8 cellular contexts compared by ENCODE assay signal in the genomic region with DNA sequence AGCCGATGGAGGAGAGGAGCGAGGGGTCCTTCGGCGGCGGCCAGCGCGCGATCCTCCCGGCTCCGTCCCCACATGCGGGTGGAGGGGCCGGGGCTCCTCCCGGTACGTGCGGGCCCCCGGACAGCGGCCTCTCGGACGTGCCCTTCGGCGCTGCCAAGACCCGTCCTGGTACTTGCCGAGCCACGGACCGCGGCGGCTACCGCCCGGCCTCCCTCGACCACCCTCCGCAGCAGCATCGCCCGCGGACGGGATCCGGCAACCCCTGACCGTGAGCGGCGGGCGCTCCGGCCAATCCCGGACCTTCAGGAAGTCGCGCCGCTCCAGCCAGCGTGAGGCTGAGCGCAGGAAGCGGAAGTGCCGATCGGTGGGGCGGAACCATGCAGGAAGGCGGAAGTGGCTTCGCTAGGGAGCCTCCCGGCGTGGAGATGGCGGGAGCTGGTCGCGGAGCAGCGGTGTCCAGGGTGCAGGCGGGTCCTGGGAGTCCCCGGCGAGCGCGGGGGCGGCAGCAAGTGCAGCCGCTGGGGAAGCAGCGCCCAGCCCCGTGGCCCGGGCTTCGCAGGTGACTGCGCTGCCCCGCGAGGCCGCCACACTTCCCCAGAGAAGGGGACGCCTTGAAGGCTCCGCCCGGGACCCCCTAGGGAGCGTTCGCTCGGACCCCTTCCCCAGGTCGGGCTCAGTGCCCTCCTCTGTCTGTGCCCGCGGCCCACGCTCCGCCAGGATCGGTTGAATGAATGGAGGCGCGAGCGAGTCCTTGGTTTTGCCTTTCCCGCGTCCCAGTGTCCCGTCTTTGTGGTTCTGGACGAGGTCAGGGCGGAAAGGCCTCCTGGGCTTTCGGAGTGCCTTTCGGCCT. TPM values are rescaled to one million over a fixed set of nuclear protein-coding genes. Genes with fewer than 3 reads are reported as not detected.
DNase-seq lines count a peak whose midpoint lies in the region; ATAC-seq and TF ChIP-seq lines count a peak whose summit lies in the region.

A gene with protein sequence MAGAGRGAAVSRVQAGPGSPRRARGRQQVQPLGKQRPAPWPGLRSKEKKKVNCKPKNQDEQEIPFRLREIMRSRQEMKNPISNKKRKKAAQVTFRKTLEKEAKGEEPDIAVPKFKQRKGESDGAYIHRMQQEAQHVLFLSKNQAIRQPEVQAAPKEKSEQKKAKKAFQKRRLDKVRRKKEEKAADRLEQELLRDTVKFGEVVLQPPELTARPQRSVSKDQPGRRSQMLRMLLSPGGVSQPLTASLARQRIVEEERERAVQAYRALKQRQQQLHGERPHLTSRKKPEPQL (plus strand): TSS at position 396 of the 850 bp plus-strand sequence. CDS start 30 bp downstream, at position 426.
A gene (minus strand): TSS at position 264 of the 850 bp plus-strand sequence. CDS start 28 bp downstream, at position 236.

- peaks cover 67% of the 10 kb centered on the region for H3K79me2 ChIP-seq in SK-N-SH (ENCODE audit: insufficient read depth)

- ATAC-seq in HG02588 (IDR thresholded peaks at IDR 0.05; ENCODE audit: unreplicated experiment) = peak; percentile 82

- H3K27me3 ChIP-seq in SK-N-SH (ENCODE audit: insufficient read depth) = no peaks in the 10 kb centered on the region
- no peaks in the 10 kb centered on the region for H3K27me3 ChIP-seq in suprapubic skin

- H4K20me1 ChIP-seq in SK-N-SH (ENCODE audit: insufficient read depth) = no peaks in the 10 kb centered on the region

- peak within 1 kb of the TSS; percentile 92 for H3K4me2 ChIP-seq in SK-N-SH

- H3K36me3 ChIP-seq in SK-N-SH (replicated peaks in 1 of 2; ENCODE audit: control insufficient read depth in 1 of 2, insufficient read depth in 2 of 2, low read length in 1 of 2) (peaks cover 28 to 40% of the 10 kb centered on the region in 2 experiments), suprapubic skin (peaks cover 28% of the 10 kb centered on the region)

- no peak for TF ChIP-seq RAD21 in SK-N-SH (IDR thresholded peaks at IDR 0.05; ENCODE audit: low read length)

- CTCF ChIA-PET in SK-N-SH (lab: Yijun Ruan, JAX) = interaction anchor here (0.6 to 2.9 kb wide), 5 partner anchors 9 to 540 kb away, joined by 3 to 12 read pairs (median 6); a partner anchor contains a TSS

- 1% methylated on average over 54 of the region's 96 CpGs for WGBS in SK-N-SH (ENCODE audit: low lambda C conversion rate)
- 0% methylated on average over 33 of the region's 96 CpGs for WGBS in suprapubic skin

- no peaks in the 10 kb centered on the region for H3K9me3 ChIP-seq in SK-N-SH
- no peaks in the 10 kb centered on the region for H3K9me3 ChIP-seq in suprapubic skin

- H3K4me1 ChIP-seq in SK-N-SH (ENCODE audit: control insufficient read depth in 1 of 2, insufficient read depth in 2 of 2, low read depth in 1 of 2, low read length in 1 of 2) = peaks cover 18 to 22% of the 10 kb centered on the region in 2 experiments; a peak in 3 of 4 replicates
- H3K4me1 ChIP-seq in suprapubic skin = peaks cover 48% of the 10 kb centered on the region

- no peak for TF ChIP-seq CTCF in SK-N-SH (IDR thresholded peaks at IDR 0.05)
- TF ChIP-seq CTCF in suprapubic skin (IDR thresholded peaks at IDR 0.05) = no peak

- TF ChIP-seq EP300 in SK-N-SH (IDR thresholded peaks at IDR 0.05; ENCODE audit: borderline replicate concordance in 1 of 2, low read depth in 1 of 2, low read length in 1 of 2) = no peak
- TF ChIP-seq EP300 in suprapubic skin (IDR thresholded peaks at IDR 0.05) = no peak

- peak within 1 kb of the TSS; percentile 96 for H3K9ac ChIP-seq in SK-N-SH

- H3K9me2 ChIP-seq in SK-N-SH = no peaks in the 10 kb centered on the region

- H3K27ac ChIP-seq in SK-N-SH (ENCODE audit: low read depth in 2 of 2, low read length in 1 of 2) (peak within 1 kb of the TSS; percentile 71 to 80), suprapubic skin (peak within 1 kb of the TSS; percentile 94)

- POLR2A ChIA-PET in SK-N-SH (lab: Yijun Ruan, JAX) = interaction anchor here (0.6 to 2.3 kb wide), 10 partner anchors 9 to 225 kb away, joined by 3 to 7 read pairs (median 4); a partner anchor contains a TSS

- H3K4me3 ChIP-seq in GM08714 (ENCODE audit: low read length) (peak within 1 kb of the TSS; percentile 85), SK-N-SH (ENCODE audit: low read depth in 2 of 2, low read length in 1 of 2) (peak within 1 kb of the TSS; percentile 74 to 96), suprapubic skin (peak within 1 kb of the TSS; percentile 99)

- H3F3A ChIP-seq in SK-N-SH (replicated peaks; ENCODE audit: insufficient read depth) = peaks cover 7% of the 10 kb centered on the region

- DNase-seq in NCI-H1092 (lab: John Stamatoyannopoulos, UW) = peak; percentile 95
- peak; percentile 100 for DNase-seq in SK-N-SH
- DNase-seq in activated naive CD4-positive, alpha-beta T cell treated with anti-CD3 and anti-CD28 coated beads, Interleukin-2, amount 50 U/mL, for 16 hours = peak; percentile 94
- DNase-seq in glomerular endothelial cell (ENCODE audit: extremely low read depth, low read depth, low spot score) = peak; percentile 66
- peak; percentile 93 for DNase-seq in occipital lobe (lab: John Stamatoyannopoulos, UW)
- DNase-seq in suprapubic skin (ENCODE audit: low spot score in 2 of 2) = peak; percentile 97

- peak; percentile 57 to 78 for TF ChIP-seq POLR2A in suprapubic skin (IDR thresholded peaks at IDR 0.05)

- peak within 1 kb of the TSS; percentile 63 for H2AFZ ChIP-seq in SK-N-SH (ENCODE audit: low read depth)

TF ChIP-seq in SK-N-SH, 30 proteins besides CTCF, POLR2A, EP300 and RAD21 (continues in another document):
- TF ChIP-seq, protein P1, sequence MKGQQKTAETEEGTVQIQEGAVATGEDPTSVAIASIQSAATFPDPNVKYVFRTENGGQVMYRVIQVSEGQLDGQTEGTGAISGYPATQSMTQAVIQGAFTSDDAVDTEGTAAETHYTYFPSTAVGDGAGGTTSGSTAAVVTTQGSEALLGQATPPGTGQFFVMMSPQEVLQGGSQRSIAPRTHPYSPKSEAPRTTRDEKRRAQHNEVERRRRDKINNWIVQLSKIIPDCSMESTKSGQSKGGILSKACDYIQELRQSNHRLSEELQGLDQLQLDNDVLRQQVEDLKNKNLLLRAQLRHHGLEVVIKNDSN (IDR thresholded peaks at IDR 0.05; ENCODE audit: borderline replicate concordance, low read depth) = peak; percentile 42; the same call in 1 of the 2 replicates
- TF ChIP-seq, protein P2, sequence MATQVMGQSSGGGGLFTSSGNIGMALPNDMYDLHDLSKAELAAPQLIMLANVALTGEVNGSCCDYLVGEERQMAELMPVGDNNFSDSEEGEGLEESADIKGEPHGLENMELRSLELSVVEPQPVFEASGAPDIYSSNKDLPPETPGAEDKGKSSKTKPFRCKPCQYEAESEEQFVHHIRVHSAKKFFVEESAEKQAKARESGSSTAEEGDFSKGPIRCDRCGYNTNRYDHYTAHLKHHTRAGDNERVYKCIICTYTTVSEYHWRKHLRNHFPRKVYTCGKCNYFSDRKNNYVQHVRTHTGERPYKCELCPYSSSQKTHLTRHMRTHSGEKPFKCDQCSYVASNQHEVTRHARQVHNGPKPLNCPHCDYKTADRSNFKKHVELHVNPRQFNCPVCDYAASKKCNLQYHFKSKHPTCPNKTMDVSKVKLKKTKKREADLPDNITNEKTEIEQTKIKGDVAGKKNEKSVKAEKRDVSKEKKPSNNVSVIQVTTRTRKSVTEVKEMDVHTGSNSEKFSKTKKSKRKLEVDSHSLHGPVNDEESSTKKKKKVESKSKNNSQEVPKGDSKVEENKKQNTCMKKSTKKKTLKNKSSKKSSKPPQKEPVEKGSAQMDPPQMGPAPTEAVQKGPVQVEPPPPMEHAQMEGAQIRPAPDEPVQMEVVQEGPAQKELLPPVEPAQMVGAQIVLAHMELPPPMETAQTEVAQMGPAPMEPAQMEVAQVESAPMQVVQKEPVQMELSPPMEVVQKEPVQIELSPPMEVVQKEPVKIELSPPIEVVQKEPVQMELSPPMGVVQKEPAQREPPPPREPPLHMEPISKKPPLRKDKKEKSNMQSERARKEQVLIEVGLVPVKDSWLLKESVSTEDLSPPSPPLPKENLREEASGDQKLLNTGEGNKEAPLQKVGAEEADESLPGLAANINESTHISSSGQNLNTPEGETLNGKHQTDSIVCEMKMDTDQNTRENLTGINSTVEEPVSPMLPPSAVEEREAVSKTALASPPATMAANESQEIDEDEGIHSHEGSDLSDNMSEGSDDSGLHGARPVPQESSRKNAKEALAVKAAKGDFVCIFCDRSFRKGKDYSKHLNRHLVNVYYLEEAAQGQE (IDR thresholded peaks at IDR 0.05; ENCODE audit: low read depth, low read length) = peak; percentile 22; the same call in 1 of the 2 replicates
- TF ChIP-seq FOXJ3 (CRISPR knock-in tag; IDR thresholded peaks at IDR 0.05) = 0 out of 2 replicates have a peak, but pooled peaks have one; percentile 7
- TF ChIP-seq NRF1 (IDR thresholded peaks at IDR 0.05; ENCODE audit: low read depth, low read length) = no peak
- no peak for TF ChIP-seq MEF2A (IDR thresholded peaks at IDR 0.05; ENCODE audit: borderline replicate concordance, low read depth)
- peak; percentile 13; the same call in 1 of the 2 replicates for TF ChIP-seq GATA2 (CRISPR knock-in tag; IDR thresholded peaks at IDR 0.05)
- TF ChIP-seq RCOR1 (IDR thresholded peaks at IDR 0.05; ENCODE audit: low read length) = no peak
- TF ChIP-seq, protein P3, sequence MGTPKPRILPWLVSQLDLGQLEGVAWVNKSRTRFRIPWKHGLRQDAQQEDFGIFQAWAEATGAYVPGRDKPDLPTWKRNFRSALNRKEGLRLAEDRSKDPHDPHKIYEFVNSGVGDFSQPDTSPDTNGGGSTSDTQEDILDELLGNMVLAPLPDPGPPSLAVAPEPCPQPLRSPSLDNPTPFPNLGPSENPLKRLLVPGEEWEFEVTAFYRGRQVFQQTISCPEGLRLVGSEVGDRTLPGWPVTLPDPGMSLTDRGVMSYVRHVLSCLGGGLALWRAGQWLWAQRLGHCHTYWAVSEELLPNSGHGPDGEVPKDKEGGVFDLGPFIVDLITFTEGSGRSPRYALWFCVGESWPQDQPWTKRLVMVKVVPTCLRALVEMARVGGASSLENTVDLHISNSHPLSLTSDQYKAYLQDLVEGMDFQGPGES (IDR thresholded peaks at IDR 0.05; ENCODE audit: low read depth, low read length) = no peak; the same call in 1 of the 2 replicates
- no peak for TF ChIP-seq RXRA (IDR thresholded peaks at IDR 0.05; ENCODE audit: borderline replicate concordance, low read depth)
- TF ChIP-seq FOXM1 (IDR thresholded peaks at IDR 0.05; ENCODE audit: low read depth) = no peak

RNA-seq across cellular contexts. Expression of the first gene that starts in this region (rescaled TPM):
- 55.1 and 62.4 TPM in 2 replicates for polyA plus RNA-seq in SK-N-SH (2012; rRNA removed)
- polyA plus RNA-seq in SK-N-SH (2012; cell fraction: cytosol; rRNA removed) = 50.3 and 52.9 TPM in 2 replicates
- 72.5 and 89.0 TPM in 2 replicates for polyA plus RNA-seq in SK-N-SH (2012; cell fraction: nucleus; rRNA removed)
- total RNA-seq in glomerular endothelial cell = 19.0 and 22.8 TPM in 2 replicates
- 3.9 TPM for total RNA-seq in occipital lobe
- total RNA-seq in suprapubic skin = 10 to 100 TPM; 14.9 to 29.8 (median 24.5) TPM

RNA-seq across cellular contexts. Expression of the second gene that starts in this region (rescaled TPM):
- polyA plus RNA-seq in SK-N-SH (2012; rRNA removed) = 103 and 124 TPM in 2 replicates
- 46.3 and 68.1 TPM in 2 replicates for polyA plus RNA-seq in SK-N-SH (2012; cell fraction: cytosol; rRNA removed)
- 278 and 326 TPM in 2 replicates for polyA plus RNA-seq in SK-N-SH (2012; cell fraction: nucleus; rRNA removed)
- total RNA-seq in glomerular endothelial cell (16.5 and 35.1 TPM in 2 replicates), occipital lobe (5.5 TPM), suprapubic skin (10 to 100 TPM; 39.6 to 68.1 (median 47.6) TPM)

Comparison
In these comparisons a context has a peak if more than half of its experiments do, and no peak if none do; other contexts are left out.
1. Peak in every context shown above with its lines: DNase-seq, ATAC-seq, H3K4me3 ChIP-seq and H3K27ac ChIP-seq.